8 cellular contexts compared by ENCODE assay signal in genomic region chr14:24442240-24443052, GRCh38. TPM values are rescaled to one million over a fixed set of nuclear protein-coding genes. Genes with fewer than 3 reads are reported as not detected.
A peak's percentile ranks its signal among the peaks of the same experiment; 100 is the strongest.
DNase-seq lines count a peak whose midpoint lies in the region; ATAC-seq and TF ChIP-seq lines count a peak whose summit lies in the region.

A gene with protein sequence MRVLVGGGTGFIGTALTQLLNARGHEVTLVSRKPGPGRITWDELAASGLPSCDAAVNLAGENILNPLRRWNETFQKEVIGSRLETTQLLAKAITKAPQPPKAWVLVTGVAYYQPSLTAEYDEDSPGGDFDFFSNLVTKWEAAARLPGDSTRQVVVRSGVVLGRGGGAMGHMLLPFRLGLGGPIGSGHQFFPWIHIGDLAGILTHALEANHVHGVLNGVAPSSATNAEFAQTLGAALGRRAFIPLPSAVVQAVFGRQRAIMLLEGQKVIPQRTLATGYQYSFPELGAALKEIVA (minus strand): TSS chr14:24442776. CDS start chr14:24442769, 7 bp downstream.

- no peak within 1 kb of the TSS for H3K56ac ChIP-seq in H9 (ENCODE audit: insufficient read length, low read depth, low read length)

- H3K4me3 ChIP-seq in MG63 = peak within 1 kb of the TSS; percentile 78

- H3K23ac ChIP-seq in H9 (ENCODE audit: insufficient read length, low read depth, low read length) = no peak within 1 kb of the TSS

- peaks cover 2% of the 10 kb centered on the region for H3K79me1 ChIP-seq in H9 (ENCODE audit: insufficient read depth, low read depth, low read length, poor library complexity, severe bottlenecking)

- no peak within 1 kb of the TSS for H3K4ac ChIP-seq in H9 (ENCODE audit: low read depth, low read length)

- no peak within 1 kb of the TSS for H3T11ph ChIP-seq in H9 (ENCODE audit: low read length)

- H3K18ac ChIP-seq in H9 (ENCODE audit: insufficient read length, low read depth, low read length) = peak within 1 kb of the TSS; percentile 93

- H2AFZ ChIP-seq in H9 (ENCODE audit: low read length) = peak within 1 kb of the TSS; percentile 85

- H2BK5ac ChIP-seq in H9 (ENCODE audit: insufficient read length, low read length) = no peak within 1 kb of the TSS

- H4K5ac ChIP-seq in H9 (ENCODE audit: insufficient read length, low read depth, low read length) = no peak within 1 kb of the TSS

- peaks cover 16% of the 10 kb centered on the region for H3K36me3 ChIP-seq in ES-I3 (ENCODE audit: insufficient read depth, low read length)
- H3K36me3 ChIP-seq in MG63 = peaks cover 21% of the 10 kb centered on the region

- no peak within 1 kb of the TSS for H2BK12ac ChIP-seq in H9 (ENCODE audit: insufficient read length, low read depth, low read length)

- H3K4me1 Mint-ChIP-seq in H9 (peaks cover 13 to 14% of the 10 kb centered on the region in 2 experiments), nephron progenitor cell (peaks cover 34% of the 10 kb centered on the region)
- H3K4me1 Mint-ChIP-seq in stimulated activated naive CD8-positive, alpha-beta T cell treated with anti-CD3 and anti-CD28 coated beads, Interleukin-15, amount 100 ng/mL, for 72 hours = peaks cover 51% of the 10 kb centered on the region

- H2BK15ac ChIP-seq in H9 (ENCODE audit: low read depth, low read length) = no peak within 1 kb of the TSS

- H3K27ac ChIP-seq in H9 (ENCODE audit: insufficient read length, low read depth, low read length) = peak within 1 kb of the TSS; percentile 83

- no CpG with 5 or more reads among the region's 52 CpGs for WGBS in H9 (ENCODE audit: extremely low coverage, insufficient read length, low lambda C conversion rate)

- peak within 1 kb of the TSS; percentile 69 for H3K4me2 ChIP-seq in H9 (ENCODE audit: insufficient read depth, insufficient read length, low read length)

- H2BK20ac ChIP-seq in H9 (ENCODE audit: low read depth, low read length, poor library complexity, severe bottlenecking) = no peak within 1 kb of the TSS

- no peaks in the 10 kb centered on the region; a peak in 1 of 5 replicates for H3K9me3 Mint-ChIP-seq in H9
- peaks cover 4% of the 10 kb centered on the region for H3K9me3 Mint-ChIP-seq in nephron progenitor cell
- no peaks in the 10 kb centered on the region for H3K9me3 Mint-ChIP-seq in stimulated activated naive CD8-positive, alpha-beta T cell treated with anti-CD3 and anti-CD28 coated beads, Interleukin-15, amount 100 ng/mL, for 72 hours

- H4K91ac ChIP-seq in H9 (ENCODE audit: insufficient read length, low read depth, low read length) = no peak within 1 kb of the TSS

- no peaks in the 10 kb centered on the region for H3K79me2 ChIP-seq in H9 (ENCODE audit: insufficient read depth, low read length)

- no peaks in the 10 kb centered on the region for H4K20me1 ChIP-seq in H9 (ENCODE audit: control insufficient read depth, insufficient read depth, insufficient read length)

- no peak within 1 kb of the TSS for H2BK120ac ChIP-seq in H9 (ENCODE audit: low read depth, low read length, poor library complexity, severe bottlenecking)

- ATAC-seq in stimulated activated naive CD8-positive, alpha-beta T cell treated with anti-CD3 and anti-CD28 coated beads, Interleukin-15, amount 100 ng/mL, for 72 hours = peak; percentile 93

- H2AK5ac ChIP-seq in H9 (ENCODE audit: insufficient read length, low read length) = no peak within 1 kb of the TSS

- H3K27me3 Mint-ChIP-seq in H9 (ENCODE audit: low read depth) = no peaks in the 10 kb centered on the region; the same call in 1 of the 2 replicates
- peaks cover 14% of the 10 kb centered on the region for H3K27me3 Mint-ChIP-seq in nephron progenitor cell (ENCODE audit: low read depth, poor library complexity)
- H3K27me3 Mint-ChIP-seq in stimulated activated naive CD8-positive, alpha-beta T cell treated with anti-CD3 and anti-CD28 coated beads, Interleukin-15, amount 100 ng/mL, for 72 hours = no peaks in the 10 kb centered on the region

- H3K27ac Mint-ChIP-seq in H9 = peak within 1 kb of the TSS; percentile 99 to 100 (median 99)
- H3K27ac Mint-ChIP-seq in nephron progenitor cell = peak within 1 kb of the TSS; percentile 100
- H3K27ac Mint-ChIP-seq in stimulated activated naive CD8-positive, alpha-beta T cell treated with anti-CD3 and anti-CD28 coated beads, Interleukin-15, amount 100 ng/mL, for 72 hours = peak within 1 kb of the TSS; percentile 98 to 99

- H3K9ac ChIP-seq in ES-I3 (ENCODE audit: low read depth, low read length) (peak within 1 kb of the TSS; percentile 88), H9 (ENCODE audit: extremely low read depth, insufficient read length, low read length) (peak within 1 kb of the TSS; percentile 86)

- H3K27me3 ChIP-seq in H9 (ENCODE audit: insufficient read depth, low read length) (no peaks in the 10 kb centered on the region), MG63 (no peaks in the 10 kb centered on the region)

- H3K4me1 ChIP-seq in ES-I3 (ENCODE audit: insufficient read depth, low read length) (no peaks in the 10 kb centered on the region), H9 (ENCODE audit: insufficient read depth, low read length) (no peaks in the 10 kb centered on the region)

- peak within 1 kb of the TSS; percentile 87 for H3K14ac ChIP-seq in H9 (ENCODE audit: insufficient read depth, low read length)

- no peak within 1 kb of the TSS for H4K8ac ChIP-seq in H9 (replicated peaks; ENCODE audit: insufficient read length, low read depth, low read length)

- DNase-seq in H9 (peak; percentile 97), MG63 (peak; percentile 92), SHP77 treated with DMSO at 0.1 percent for 48 hours (lab: John Stamatoyannopoulos, UW) (peak; percentile 99), fibroblast of the conjunctiva (ENCODE audit: low read depth) (peak; percentile 99), nephron progenitor cell (peak; percentile 93)
- peak; percentile 98 for DNase-seq in activated effector memory CD4-positive, alpha-beta T cell treated with anti-CD3 and anti-CD28 coated beads, Interleukin-2, amount 50 U/mL, for 16 hours
- DNase-seq in stimulated activated naive CD8-positive, alpha-beta T cell treated with anti-CD3 and anti-CD28 coated beads, Interleukin-15, amount 100 ng/mL, for 72 hours = peak; percentile 96 to 98

- TF ChIP-seq CTCF in H9 (conservative IDR thresholded peaks at IDR 0.05) (no peak), nephron progenitor cell (IDR thresholded peaks at IDR 0.05) (no peak)

- peak within 1 kb of the TSS; percentile 90 to 91 for H3K4me3 Mint-ChIP-seq in H9
- H3K4me3 Mint-ChIP-seq in nephron progenitor cell = peak within 1 kb of the TSS; percentile 94
- H3K4me3 Mint-ChIP-seq in stimulated activated naive CD8-positive, alpha-beta T cell treated with anti-CD3 and anti-CD28 coated beads, Interleukin-15, amount 100 ng/mL, for 72 hours = peak within 1 kb of the TSS; percentile 94 to 95

- H3K23me2 ChIP-seq in H9 (ENCODE audit: insufficient read length, low read depth, low read length, poor library complexity, severe bottlenecking) = peaks cover 10% of the 10 kb centered on the region

- H3K9me3 ChIP-seq in ES-I3 (ENCODE audit: control insufficient read depth, insufficient read depth, low read length) = no peaks in the 10 kb centered on the region
- no peaks in the 10 kb centered on the region for H3K9me3 ChIP-seq in H9 (ENCODE audit: control insufficient read depth, low read depth, low read length)
- H3K9me3 ChIP-seq in MG63 = no peaks in the 10 kb centered on the region

- peaks cover 19 to 40% (median 37%) of the 10 kb centered on the region in 3 experiments for H3K36me3 Mint-ChIP-seq in H9 (ENCODE audit: insufficient read depth in 1 of 3, low read depth in 3 of 3)
- H3K36me3 Mint-ChIP-seq in nephron progenitor cell (ENCODE audit: low read depth) = peaks cover 46% of the 10 kb centered on the region

RNA-seq across cellular contexts. Expression of the gene that starts here (rescaled TPM):
- total RNA-seq in H9 (2021) = 56.2 and 65.0 TPM in 2 replicates
- total RNA-seq in MG63 (2014; rRNA removed; shearing (Covaris generic); ENCODE audit: low replicate concordance) = 16.8 and 32.0 TPM in 2 replicates

Comparison
In these comparisons a context has a peak if more than half of its experiments do, and no peak if none do; other contexts are left out.
1. Peak in every context shown above with its lines: DNase-seq, ATAC-seq, H3K4me3 ChIP-seq and H3K27ac ChIP-seq.